In genomic region chr11:76577199-76577920, GRCh38 we compare ENCODE assay signal across 8 cellular contexts.
DNase-seq lines count a peak whose midpoint lies in the region; ATAC-seq, FAIRE-seq and TF ChIP-seq lines count a peak whose summit lies in the region.

No MANE protein-coding gene starts in this region.

- peak overlapping the region in 1 of 2 donors; percentile 88 for H3K27ac ChIP-seq in small intestine (ENCODE audit: low read depth in 1 of 2, low read length in 1 of 2)

- DNase-seq in HCEC 1CT: peak; percentile 32
- DNase-seq in amniotic epithelial cell (ENCODE audit: low read depth): peak; percentile 96
- peak; percentile 42 for DNase-seq in iPS-NIHi11 (ENCODE audit: low spot score)
- peak; percentile 21 for DNase-seq in small intestine
- no peak for DNase-seq in effector CD8-positive, alpha-beta T cell (lab: John Stamatoyannopoulos, UW)
- DNase-seq in GM10248 (ENCODE audit: extremely low spot score): no peak

- peaks cover 0 to 2% of the 10 kb centered on the region in 2 donors for H3K4me1 ChIP-seq in small intestine (ENCODE audit: control insufficient read depth in 2 of 2, insufficient read depth in 1 of 2, low read depth in 1 of 2, low read length in 1 of 2)

- 58 to 68% (median 68%) methylated on average over 12 of the region's 12 CpGs for WGBS in small intestine, 3 donors

- CTCF ChIA-PET in GM10248 (lab: Yijun Ruan, JAX): interaction anchor here (1.0 to 2.1 kb wide), 2 partner anchors 8 to 100 kb away, joined by 3 to 7 read pairs; no protein-coding TSS in a partner anchor

- no peak overlapping the region for H3K4me3 ChIP-seq in small intestine (ENCODE audit: low read depth in 1 of 2, low read length in 2 of 2)

- TF ChIP-seq CTCF in GM10248 (IDR thresholded peaks at IDR 0.05; ENCODE audit: control extremely low read depth, extremely low read depth, low read depth, missing control alignments): no peak

- FAIRE-seq in small intestine (lab: Jason Lieb, UNC): no peak

- H3K36me3 ChIP-seq in small intestine (ENCODE audit: control insufficient read depth in 2 of 2, insufficient read depth in 2 of 2, low read length in 2 of 2): no peaks in the 10 kb centered on the region

- ATAC-seq in GM19351 (IDR thresholded peaks at IDR 0.05; ENCODE audit: unreplicated experiment) (no peak), GM18868 (IDR thresholded peaks at IDR 0.05; ENCODE audit: unreplicated experiment) (no peak)

- no peaks in the 10 kb centered on the region for H3K9me3 ChIP-seq in small intestine (ENCODE audit: control insufficient read depth, low read depth)

- POLR2A ChIA-PET in GM10248 (lab: Yijun Ruan, JAX): no interaction called here

- no peaks in the 10 kb centered on the region for H3K27me3 ChIP-seq in small intestine (ENCODE audit: control insufficient read depth in 2 of 2, insufficient read depth in 2 of 2, low read length in 2 of 2)

Comparison
In these comparisons a context has a peak if more than half of its experiments do, and no peak if none do; other contexts are left out.
1. DNase-seq: peak in HCEC 1CT (single experiment), amniotic epithelial cell (single experiment), iPS-NIHi11 (single experiment) and small intestine (single experiment); none in effector CD8-positive, alpha-beta T cell (single experiment) and GM10248 (single experiment).